ENCODE assay signal across 1 cellular context in genomic region chr17:29589524-29590260, GRCh38.
TF ChIP-seq lines count a peak whose summit lies in the region.

A gene with protein sequence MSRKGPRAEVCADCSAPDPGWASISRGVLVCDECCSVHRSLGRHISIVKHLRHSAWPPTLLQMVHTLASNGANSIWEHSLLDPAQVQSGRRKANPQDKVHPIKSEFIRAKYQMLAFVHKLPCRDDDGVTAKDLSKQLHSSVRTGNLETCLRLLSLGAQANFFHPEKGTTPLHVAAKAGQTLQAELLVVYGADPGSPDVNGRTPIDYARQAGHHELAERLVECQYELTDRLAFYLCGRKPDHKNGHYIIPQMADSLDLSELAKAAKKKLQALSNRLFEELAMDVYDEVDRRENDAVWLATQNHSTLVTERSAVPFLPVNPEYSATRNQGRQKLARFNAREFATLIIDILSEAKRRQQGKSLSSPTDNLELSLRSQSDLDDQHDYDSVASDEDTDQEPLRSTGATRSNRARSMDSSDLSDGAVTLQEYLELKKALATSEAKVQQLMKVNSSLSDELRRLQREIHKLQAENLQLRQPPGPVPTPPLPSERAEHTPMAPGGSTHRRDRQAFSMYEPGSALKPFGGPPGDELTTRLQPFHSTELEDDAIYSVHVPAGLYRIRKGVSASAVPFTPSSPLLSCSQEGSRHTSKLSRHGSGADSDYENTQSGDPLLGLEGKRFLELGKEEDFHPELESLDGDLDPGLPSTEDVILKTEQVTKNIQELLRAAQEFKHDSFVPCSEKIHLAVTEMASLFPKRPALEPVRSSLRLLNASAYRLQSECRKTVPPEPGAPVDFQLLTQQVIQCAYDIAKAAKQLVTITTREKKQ (minus strand): TSS chr17:29589648. CDS start chr17:29589378, 270 bp downstream.

TF ChIP-seq in Ishikawa, 13 proteins besides CTCF, POLR2A, EP300 and RAD21:
- TF ChIP-seq, protein P1, sequence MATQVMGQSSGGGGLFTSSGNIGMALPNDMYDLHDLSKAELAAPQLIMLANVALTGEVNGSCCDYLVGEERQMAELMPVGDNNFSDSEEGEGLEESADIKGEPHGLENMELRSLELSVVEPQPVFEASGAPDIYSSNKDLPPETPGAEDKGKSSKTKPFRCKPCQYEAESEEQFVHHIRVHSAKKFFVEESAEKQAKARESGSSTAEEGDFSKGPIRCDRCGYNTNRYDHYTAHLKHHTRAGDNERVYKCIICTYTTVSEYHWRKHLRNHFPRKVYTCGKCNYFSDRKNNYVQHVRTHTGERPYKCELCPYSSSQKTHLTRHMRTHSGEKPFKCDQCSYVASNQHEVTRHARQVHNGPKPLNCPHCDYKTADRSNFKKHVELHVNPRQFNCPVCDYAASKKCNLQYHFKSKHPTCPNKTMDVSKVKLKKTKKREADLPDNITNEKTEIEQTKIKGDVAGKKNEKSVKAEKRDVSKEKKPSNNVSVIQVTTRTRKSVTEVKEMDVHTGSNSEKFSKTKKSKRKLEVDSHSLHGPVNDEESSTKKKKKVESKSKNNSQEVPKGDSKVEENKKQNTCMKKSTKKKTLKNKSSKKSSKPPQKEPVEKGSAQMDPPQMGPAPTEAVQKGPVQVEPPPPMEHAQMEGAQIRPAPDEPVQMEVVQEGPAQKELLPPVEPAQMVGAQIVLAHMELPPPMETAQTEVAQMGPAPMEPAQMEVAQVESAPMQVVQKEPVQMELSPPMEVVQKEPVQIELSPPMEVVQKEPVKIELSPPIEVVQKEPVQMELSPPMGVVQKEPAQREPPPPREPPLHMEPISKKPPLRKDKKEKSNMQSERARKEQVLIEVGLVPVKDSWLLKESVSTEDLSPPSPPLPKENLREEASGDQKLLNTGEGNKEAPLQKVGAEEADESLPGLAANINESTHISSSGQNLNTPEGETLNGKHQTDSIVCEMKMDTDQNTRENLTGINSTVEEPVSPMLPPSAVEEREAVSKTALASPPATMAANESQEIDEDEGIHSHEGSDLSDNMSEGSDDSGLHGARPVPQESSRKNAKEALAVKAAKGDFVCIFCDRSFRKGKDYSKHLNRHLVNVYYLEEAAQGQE (IDR thresholded peaks at IDR 0.05; ENCODE audit: low read depth) = no peak
- TF ChIP-seq EGR1 (IDR thresholded peaks at IDR 0.05) (no peak), NFIC (IDR thresholded peaks at IDR 0.05) (no peak), CEBPB (IDR thresholded peaks at IDR 0.05) (no peak), TAF1 (IDR thresholded peaks at IDR 0.05; ENCODE audit: low read depth) (peak; percentile 26; the same call in 1 of the 2 replicates), TCF12 (IDR thresholded peaks at IDR 0.05; ENCODE audit: low read depth) (0 out of 2 replicates have a peak, but pooled peaks have one; percentile 7), CREB1 (IDR thresholded peaks at IDR 0.05; ENCODE audit: low read depth) (no peak), YY1 (IDR thresholded peaks at IDR 0.05; ENCODE audit: low read depth) (peak; percentile 5; the same call in 1 of the 2 replicates), TEAD4 (IDR thresholded peaks at IDR 0.05) (no peak), MAX (IDR thresholded peaks at IDR 0.05) (peak; percentile 16; the same call in 1 of the 2 replicates), ZBTB7A (IDR thresholded peaks at IDR 0.05; ENCODE audit: low read depth) (peak; percentile 10; the same call in 1 of the 2 replicates), FOXM1 (IDR thresholded peaks at IDR 0.05; ENCODE audit: borderline replicate concordance, low read depth) (no peak)
- TF ChIP-seq, protein P2, sequence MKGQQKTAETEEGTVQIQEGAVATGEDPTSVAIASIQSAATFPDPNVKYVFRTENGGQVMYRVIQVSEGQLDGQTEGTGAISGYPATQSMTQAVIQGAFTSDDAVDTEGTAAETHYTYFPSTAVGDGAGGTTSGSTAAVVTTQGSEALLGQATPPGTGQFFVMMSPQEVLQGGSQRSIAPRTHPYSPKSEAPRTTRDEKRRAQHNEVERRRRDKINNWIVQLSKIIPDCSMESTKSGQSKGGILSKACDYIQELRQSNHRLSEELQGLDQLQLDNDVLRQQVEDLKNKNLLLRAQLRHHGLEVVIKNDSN (IDR thresholded peaks at IDR 0.05) = no peak
